27 cellular contexts compared by ENCODE assay signal in genomic region chr12:123164710-123165261, GRCh38. TPM values are rescaled to one million over a fixed set of nuclear protein-coding genes. Genes with fewer than 3 reads are reported as not detected.
DNase-seq lines count a peak whose midpoint lies in the region; ATAC-seq, FAIRE-seq and TF ChIP-seq lines count a peak whose summit lies in the region.
"Had no signal": no experiment of that assay in that cellular context is flagged by ENCODE, and none has a peak within 500 bp of the region (broad histone marks: within the 10 kb centered on the region; RNA-seq: fewer than 3 reads in every experiment).

No MANE protein-coding gene starts in this region.

- H3K4me3 ChIP-seq in kidney (ENCODE audit: low read length in 2 of 2): peak overlapping the region; percentile 26 to 44
- H3K4me3 ChIP-seq in pancreas: peak overlapping the region in 1 of 4 donors; percentile 4
- no peak overlapping the region for H3K4me3 ChIP-seq in mucosa of descending colon
- H3K4me3 ChIP-seq: colonic mucosa, gastroesophageal sphincter had no signal

- no peaks in the 10 kb centered on the region for H3K36me3 Mint-ChIP-seq in T-helper 17 cell (ENCODE audit: low read depth)

- FAIRE-seq in GM12892 (lab: Jason Lieb, UNC): peak; percentile 44
- FAIRE-seq in kidney (lab: Jason Lieb, UNC): peak; percentile 85
- FAIRE-seq in pancreas (lab: Jason Lieb, UNC): no peak
- FAIRE-seq: bronchial epithelial cell, endometrium, G401.6, H54, HTR-8/SVneo had no signal

- H3K27ac Mint-ChIP-seq in T-helper 17 cell: peak overlapping the region; percentile 66
- H3K27ac Mint-ChIP-seq: activated B cell treated with CpG ODN at 0.5 μM for 24 hours; CD8-positive, alpha-beta T cell; stimulated activated naive CD8-positive, alpha-beta T cell treated with anti-CD3 and anti-CD28 coated beads, Interleukin-15, Interleukin-2, amounts not matched to agents 100 ng/mL and 50 ng/mL, for 24 hours had no signal

- peak overlapping the region in 1 of 2 donors; percentile 21 for H3K9ac ChIP-seq in kidney (ENCODE audit: low read length in 2 of 2)
- H3K9ac ChIP-seq: KMS-11 had no signal

- no peak for DNase-seq in GM12892 (ENCODE audit: insufficient read length)
- DNase-seq in T-helper 17 cell: no peak
- DNase-seq in kidney: no peak
- no peak for DNase-seq in pancreas
- no peak for DNase-seq in T-helper 9 cell
- DNase-seq in activated gamma-delta T cell (lab: John Stamatoyannopoulos, UW): no peak
- DNase-seq in mucosa of descending colon: no peak
- DNase-seq: activated B cell treated with CpG ODN at 0.5 μM for 24 hours; activated CD4-positive, alpha-beta T cell treated with anti-CD3 and anti-CD28 coated beads, Interleukin-2, amount 50 U/mL, for 4 hours; activated naive CD4-positive, alpha-beta T cell treated with anti-CD3 and anti-CD28 coated beads, Interleukin-2, amount 10 ng/mL, durations not matched to agents 7 days and 5 days; amniotic stem cell; CD8-positive, alpha-beta T cell; colonic mucosa; islet precursor cell; NCI-H1417 treated with DMSO at 0.1 percent for 48 hours; NCI-H2081 treated with DMSO at 0.1 percent for 48 hours; NCI-H345; nucleus accumbens had no signal

- intact Hi-C loops in kidney (cut with DNase I) (no loop called here), pancreas (cut with DNase I) (no loop called here), mucosa of descending colon (cut with DNase I, micrococcal nuclease) (no loop called here)

- H3K27me3 ChIP-seq in pancreas: no peaks in the 10 kb centered on the region
- H3K27me3 ChIP-seq: colonic mucosa, gastroesophageal sphincter had no signal

- 47 to 49% methylated on average over 9 of the region's 9 CpGs for WGBS in pancreas, 2 donors

- ATAC-seq in T-helper 17 cell: no peak
- ATAC-seq in pancreas: peak; percentile 58 to 76 (median 70)
- ATAC-seq in mucosa of descending colon: no peak
- ATAC-seq: CD8-positive, alpha-beta T cell; gastroesophageal sphincter; Right ventricle myocardium inferior had no signal

- H3K9me3 ChIP-seq in T-helper 17 cell (ENCODE audit: control insufficient read depth, low read length, poor library complexity, severe bottlenecking): no peaks in the 10 kb centered on the region
- H3K9me3 ChIP-seq in kidney (ENCODE audit: control insufficient read depth in 1 of 2, low read length in 2 of 2): no peaks in the 10 kb centered on the region
- H3K9me3 ChIP-seq in pancreas: no peaks in the 10 kb centered on the region
- no peaks in the 10 kb centered on the region for H3K9me3 ChIP-seq in mucosa of descending colon
- H3K9me3 ChIP-seq: colonic mucosa, gastroesophageal sphincter had no signal

- H3K4me3 Mint-ChIP-seq in T-helper 17 cell: no peak overlapping the region
- H3K4me3 Mint-ChIP-seq: activated B cell treated with CpG ODN at 0.5 μM for 24 hours; activated naive CD4-positive, alpha-beta T cell treated with anti-CD3 and anti-CD28 coated beads, Interleukin-2, amount 10 ng/mL, durations not matched to agents 7 days and 5 days; CD8-positive, alpha-beta T cell; stimulated activated naive CD8-positive, alpha-beta T cell treated with anti-CD3 and anti-CD28 coated beads, Interleukin-15, Interleukin-2, amounts not matched to agents 100 ng/mL and 50 ng/mL, for 24 hours had no signal

- peak overlapping the region; percentile 75 to 90 for H3K27ac ChIP-seq in kidney (ENCODE audit: low read depth in 2 of 2, low read length in 2 of 2)
- H3K27ac ChIP-seq in pancreas: peak overlapping the region in 3 of 4 donors; percentile 4 to 64 (median 61)
- H3K27ac ChIP-seq: colonic mucosa, gastroesophageal sphincter, KMS-11 had no signal

- H3K36me3 ChIP-seq in kidney (ENCODE audit: control insufficient read depth in 1 of 2, insufficient read depth in 2 of 2, low read length in 2 of 2) (no peaks in the 10 kb centered on the region), pancreas (no peaks in the 10 kb centered on the region), mucosa of descending colon (ENCODE audit: low read depth) (no peaks in the 10 kb centered on the region)
- H3K36me3 ChIP-seq: colonic mucosa had no signal

- peaks cover 21 to 43% of the 10 kb centered on the region in 2 donors for H3K4me1 ChIP-seq in kidney (ENCODE audit: control insufficient read depth in 1 of 2, insufficient read depth in 1 of 2, low read depth in 1 of 2, low read length in 2 of 2)
- H3K4me1 ChIP-seq in pancreas: peaks cover 4 to 22% (median 15%) of the 10 kb centered on the region in 3 donors
- H3K4me1 ChIP-seq in mucosa of descending colon (ENCODE audit: low read depth): no peaks in the 10 kb centered on the region
- H3K4me1 ChIP-seq: colonic mucosa, gastroesophageal sphincter had no signal

- peaks cover 8% of the 10 kb centered on the region for H3K4me1 Mint-ChIP-seq in T-helper 17 cell

- TF ChIP-seq POLR2A in GM12892 (IDR thresholded peaks at IDR 0.05; ENCODE audit: low read depth, low read length): no peak

- no peaks in the 10 kb centered on the region for H3K27me3 Mint-ChIP-seq in T-helper 17 cell
- H3K27me3 Mint-ChIP-seq: activated B cell treated with CpG ODN at 0.5 μM for 24 hours; activated naive CD4-positive, alpha-beta T cell treated with anti-CD3 and anti-CD28 coated beads, Interleukin-2, amount 10 ng/mL, durations not matched to agents 7 days and 5 days; stimulated activated naive CD8-positive, alpha-beta T cell treated with anti-CD3 and anti-CD28 coated beads, Interleukin-15, Interleukin-2, amounts not matched to agents 100 ng/mL and 50 ng/mL, for 24 hours had no signal

- TF ChIP-seq CTCF in kidney (IDR thresholded peaks at IDR 0.05; ENCODE audit: borderline replicate concordance, extremely low read depth, insufficient read depth) (no peak), pancreas (IDR thresholded peaks at IDR 0.05) (no peak), mucosa of descending colon (IDR thresholded peaks at IDR 0.05) (no peak)

RNA-seq across cellular contexts. Expression of gene PITPNM2, which starts 13.9 kb away (rescaled TPM):
- 0.53 TPM for polyA plus RNA-seq in GM12892 (2012; ENCODE audit: missing spikeins)
- 10 to 100 TPM; 21.7 to 47.9 TPM for total RNA-seq in T-helper 17 cell
- 41.7 TPM for total RNA-seq in kidney
- polyA plus RNA-seq in kidney (ENCODE audit: insufficient read depth, low read depth, low replicate concordance): 5.7 TPM
- 1 to 10 TPM; 4.4 to 9.8 (median 5.6) TPM for total RNA-seq in pancreas
- polyA plus RNA-seq in pancreas: 10 to 100 TPM in 1 of 2 donors, 1 to 10 TPM in 1; 8.2 to 13.2 TPM
- 10 to 100 TPM; 16.7 to 22.7 (median 20.8) TPM for total RNA-seq in mucosa of descending colon

Comparison
In these comparisons a context has a peak if more than half of its experiments do, and no peak if none do; other contexts are left out.
1. ATAC-seq: peak in pancreas (4 of 4); none in T-helper 17 cell (single experiment) and mucosa of descending colon (single experiment).